In genomic region chr10:44775402-44775741, GRCh38 we compare ENCODE assay signal across 24 cellular contexts.
"Had no signal": no experiment of that assay in that cellular context is flagged by ENCODE, and none has a peak within 500 bp of the region (broad histone marks: within the 10 kb centered on the region; RNA-seq: fewer than 3 reads in every experiment).

No MANE protein-coding gene starts in this region.

- H3K4me3 Mint-ChIP-seq: naive B cell; natural killer cell; stimulated activated naive CD8-positive, alpha-beta T cell treated with anti-CD3 and anti-CD28 coated beads, Interleukin-15, Interleukin-2, amounts not matched to agents 100 ng/mL and 50 ng/mL, for 24 hours had no signal

- H3K27ac Mint-ChIP-seq: natural killer cell; stimulated activated naive CD8-positive, alpha-beta T cell treated with anti-CD3 and anti-CD28 coated beads, Interleukin-15, Interleukin-2, amounts not matched to agents 100 ng/mL and 50 ng/mL, for 24 hours had no signal

- H3K4me3 ChIP-seq: left lung, lower lobe of right lung, psoas muscle, right lobe of liver, smooth muscle cell, suprapubic skin, thoracic aorta, tibial artery, upper lobe of right lung had no signal

- H3K36me3 ChIP-seq: left lung, lower lobe of right lung, right lobe of liver, suprapubic skin, thoracic aorta, tibial artery, upper lobe of right lung had no signal

- ATAC-seq: left lung, lower lobe of right lung, natural killer cell, psoas muscle, upper lobe of right lung had no signal

- H3K27me3 ChIP-seq: left lung, right lobe of liver, suprapubic skin, tibial artery had no signal

- H3K27ac ChIP-seq: left lung, lower lobe of right lung, parathyroid adenoma, psoas muscle, right lobe of liver, suprapubic skin, thoracic aorta, tibial artery, upper lobe of right lung had no signal

- H3K9me3 ChIP-seq: left lung, lower lobe of right lung, psoas muscle, right lobe of liver, suprapubic skin, thoracic aorta, tibial artery, upper lobe of right lung had no signal

- H3K36me3 Mint-ChIP-seq: naive B cell, natural killer cell had no signal

- H3K9me3 Mint-ChIP-seq: naive B cell; natural killer cell; stimulated activated naive CD8-positive, alpha-beta T cell treated with anti-CD3 and anti-CD28 coated beads, Interleukin-15, Interleukin-2, amounts not matched to agents 100 ng/mL and 50 ng/mL, for 24 hours had no signal

- DNase-seq: hippocampal formation; kidney glomerular epithelial cell; left cardiac atrium; left lung; lower lobe of right lung; mammary epithelial cell; naive B cell; natural killer cell; nucleus accumbens; psoas muscle; right lobe of liver; stimulated activated CD4-positive, alpha-beta T cell treated with anti-CD3 and anti-CD28 coated beads, Interleukin-1b, Interleukin-23, amount 100 ng/mL, for 48 hours; stimulated activated CD4-positive, alpha-beta T cell treated with anti-CD3 and anti-CD28 coated beads, Interleukin-2, amount 100 ng/mL, for 48 hours; stimulated activated CD4-positive, alpha-beta T cell treated with anti-CD3 and anti-CD28 coated beads, Interleukin-4, amount 100 ng/mL, for 4 hours; stimulated activated CD8-positive, alpha-beta memory T cell treated with anti-CD3 and anti-CD28 coated beads, Interleukin-4, amount 100 ng/mL, for 48 hours; stimulated activated naive CD4-positive, alpha-beta T cell; tibial artery; trophoblast cell; upper lobe of right lung had no signal

- H3K4me1 Mint-ChIP-seq: naive B cell, natural killer cell had no signal

- H3K4me1 ChIP-seq: left lung, lower lobe of right lung, parathyroid adenoma, psoas muscle, right lobe of liver, suprapubic skin, upper lobe of right lung had no signal
